Comparison of ENCODE assay signal across 8 cellular contexts in the genomic region with DNA sequence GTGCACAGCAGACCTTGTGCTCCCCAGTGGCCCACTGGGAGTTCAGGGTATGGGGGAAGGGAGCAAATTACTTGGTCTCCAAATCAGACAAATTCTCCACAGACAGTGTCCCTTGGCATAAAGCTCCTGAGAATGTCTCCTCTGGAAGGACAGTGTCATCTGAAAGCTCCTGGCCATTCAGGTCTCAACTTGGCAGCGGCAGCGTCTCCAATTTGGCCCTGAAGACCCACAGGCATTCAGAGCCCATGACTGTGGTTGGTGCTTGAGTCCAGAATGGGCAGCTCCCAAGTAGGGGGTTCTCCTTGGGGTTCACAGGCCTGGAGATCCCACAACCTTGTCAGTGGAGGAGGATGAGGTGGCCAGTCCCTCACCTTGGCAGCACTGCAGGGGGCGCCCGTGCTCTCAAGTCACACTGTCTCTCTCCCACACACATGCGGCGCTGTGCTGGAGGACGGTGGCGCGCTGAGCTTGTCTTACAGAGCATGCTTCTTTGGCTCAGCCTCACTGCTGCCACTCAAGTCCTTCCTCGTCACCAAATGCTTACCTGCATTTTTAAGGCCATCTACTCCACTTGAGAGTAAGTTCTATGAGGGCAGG. TPM values are rescaled to one million over a fixed set of nuclear protein-coding genes. Genes with fewer than 3 reads are reported as not detected.
DNase-seq lines count a peak whose midpoint lies in the region; ATAC-seq lines count a peak whose summit lies in the region.

No MANE protein-coding gene starts in this region.

- H3K4me1 ChIP-seq in right cardiac atrium (ENCODE audit: control insufficient read depth, insufficient read depth, low read length): no peaks in the 10 kb centered on the region

- intact Hi-C loops in right cardiac atrium (cut with DNase I): loop anchor here in 1 of 4 donors (5.0 kb wide), 1 partner anchor 170 kb away; no protein-coding TSS in a partner anchor

- no peak overlapping the region for H3K27ac ChIP-seq in right cardiac atrium (ENCODE audit: low read length)

- 58% methylated on average over 10 of the region's 10 CpGs for WGBS in right cardiac atrium

- H3K27me3 ChIP-seq in right cardiac atrium (ENCODE audit: control insufficient read depth, insufficient read depth): no peaks in the 10 kb centered on the region

- peak; percentile 53 for DNase-seq in ELR (ENCODE audit: low read depth)
- peak; percentile 63 for DNase-seq in NCI-H2227 (lab: John Stamatoyannopoulos, UW; ENCODE audit: unreplicated experiment)
- DNase-seq in activated T-cell treated with anti-CD3 and anti-CD28 coated beads, Interleukin-2, amount 50 U/mL, for 48 hours: peak; percentile 62 to 65
- peak; percentile 58 to 85 (median 84) for DNase-seq in right cardiac atrium
- peak; percentile 55 for DNase-seq in stimulated activated naive CD4-positive, alpha-beta T cell treated with Interleukin-2 at 50 U/mL for 16 hours (lab: John Stamatoyannopoulos, UW)
- DNase-seq in NK-92 treated with Interleukin-12 subunit alpha and Interleukin-12 subunit beta, amount 100 ng/mL, for 24 hours (lab: John Stamatoyannopoulos, UW): no peak
- no peak for DNase-seq in kidney tubule cell (ENCODE audit: low spot score)
- DNase-seq in SW480 (ENCODE audit: low spot score): no peak

- H3K9me3 ChIP-seq in right cardiac atrium (ENCODE audit: control insufficient read depth, low read length): no peaks in the 10 kb centered on the region

- peak; percentile 61 to 65 for ATAC-seq in right cardiac atrium

- no peak overlapping the region for H3K4me3 ChIP-seq in right cardiac atrium (ENCODE audit: low read length)

RNA-seq across cellular contexts. Expression of a gene that starts 20.7 kb away (rescaled TPM):
- 100 to 1,000 TPM; 134 to 163 (median 151) TPM for total RNA-seq in right cardiac atrium
- 289 TPM for polyA plus RNA-seq in right cardiac atrium

RNA-seq across cellular contexts. Expression of a gene that starts 21.6 kb away (rescaled TPM):
- total RNA-seq in right cardiac atrium: 10 to 100 TPM; 61.8 to 85.7 (median 79.8) TPM
- polyA plus RNA-seq in right cardiac atrium: 116 TPM

Comparison
In these comparisons a context has a peak if more than half of its experiments do, and no peak if none do; other contexts are left out.
1. DNase-seq: peak in ELR (single experiment), NCI-H2227 (single experiment), activated T-cell treated with anti-CD3 and anti-CD28 coated beads, Interleukin-2, amount 50 U/mL, for 48 hours (2 of 2), right cardiac atrium (3 of 3) and stimulated activated naive CD4-positive, alpha-beta T cell treated with Interleukin-2 at 50 U/mL for 16 hours (single experiment); none in NK-92 treated with Interleukin-12 subunit alpha and Interleukin-12 subunit beta, amount 100 ng/mL, for 24 hours (single experiment), kidney tubule cell (single experiment) and SW480 (single experiment).